Comparison of ENCODE assay signal across 19 cellular contexts in genomic region chr11:100586346-100587101, GRCh38.
"Had no signal": no experiment of that assay in that cellular context is flagged by ENCODE, and none has a peak within 500 bp of the region (broad histone marks: within the 10 kb centered on the region; RNA-seq: fewer than 3 reads in every experiment).

No MANE protein-coding gene starts in this region.

- H3K79me2 ChIP-seq: parathyroid adenoma had no signal

- H3K36me3 ChIP-seq: colonic mucosa, esophagus muscularis mucosa, prostate gland, thyroid gland, upper lobe of left lung, uterus had no signal

- H3K9me3 ChIP-seq: colonic mucosa, esophagus muscularis mucosa, prostate gland, thyroid gland, upper lobe of left lung, uterus had no signal

- H3K4me1 Mint-ChIP-seq: naive thymus-derived CD4-positive, alpha-beta T cell; nephron progenitor cell had no signal

- DNase-seq: caudate nucleus; colonic mucosa; dorsolateral prefrontal cortex; effector memory CD4-positive, alpha-beta T cell; foreskin melanocyte; islet precursor cell; naive thymus-derived CD4-positive, alpha-beta T cell; nephron progenitor cell; small intestine; stimulated activated CD4-positive, alpha-beta T cell treated with anti-CD3 and anti-CD28 coated beads, Interleukin-2, amount 100 ng/mL, for 48 hours; stimulated activated naive CD4-positive, alpha-beta T cell treated with Interleukin-2 at 50 U/mL for 16 hours; thyroid gland; upper lobe of left lung; uterus had no signal

- H3K36me3 Mint-ChIP-seq: naive thymus-derived CD4-positive, alpha-beta T cell had no signal

- H3K9ac ChIP-seq: parathyroid adenoma had no signal

- H3K4me1 ChIP-seq: colonic mucosa, parathyroid adenoma, prostate gland, thyroid gland, upper lobe of left lung, uterus had no signal

- H2AFZ ChIP-seq: parathyroid adenoma had no signal

- H3K27me3 ChIP-seq: colonic mucosa, esophagus muscularis mucosa, thyroid gland, upper lobe of left lung, uterus had no signal

- H3K27ac ChIP-seq: colonic mucosa, dorsolateral prefrontal cortex, epithelial cell of prostate, parathyroid adenoma, prostate gland, thyroid gland, upper lobe of left lung, uterus had no signal

- H3K27ac Mint-ChIP-seq: naive thymus-derived CD4-positive, alpha-beta T cell; nephron progenitor cell had no signal

- ATAC-seq: naive thymus-derived CD4-positive, alpha-beta T cell had no signal

- H3K4me3 Mint-ChIP-seq: naive thymus-derived CD4-positive, alpha-beta T cell; nephron progenitor cell had no signal

- H3K9me3 Mint-ChIP-seq: nephron progenitor cell had no signal

- H3K4me3 ChIP-seq: colonic mucosa, dorsolateral prefrontal cortex, esophagus muscularis mucosa, lung, prostate gland, thyroid gland, upper lobe of left lung, uterus had no signal
